Comparison of ENCODE assay signal across 14 cellular contexts in genomic region chr3:182308328-182308727, GRCh38.
A peak's percentile ranks its signal among the peaks of the same experiment; 100 is the strongest.
DNase-seq lines count a peak whose midpoint lies in the region; ATAC-seq and TF ChIP-seq lines count a peak whose summit lies in the region.
"Had no signal": no experiment of that assay in that cellular context is flagged by ENCODE, and none has a peak within 500 bp of the region (broad histone marks: within the 10 kb centered on the region; RNA-seq: fewer than 3 reads in every experiment).

No MANE protein-coding gene starts in this region.

- H3K36me3 Mint-ChIP-seq in neural progenitor cell, result peaks cover 2% of the 10 kb centered on the region
- H3K36me3 Mint-ChIP-seq: CD14-positive monocyte; CD4-positive, alpha-beta memory T cell had no signal

- no peaks in the 10 kb centered on the region for H3K79me2 ChIP-seq in Karpas-422 (ENCODE audit: low read length)
- no peaks in the 10 kb centered on the region for H3K79me2 ChIP-seq in neural progenitor cell (ENCODE audit: low read depth)

- H3K9me2 ChIP-seq in Karpas-422 (replicated peaks; ENCODE audit: insufficient read depth, low read length), result no peaks in the 10 kb centered on the region

- H3K27ac ChIP-seq in Karpas-422 (ENCODE audit: low read length) (peak overlapping the region; percentile 99), neural progenitor cell (no peak overlapping the region), WERI-Rb-1 (no peak overlapping the region)
- H3K27ac ChIP-seq: BLaER1 had no signal

- H3K9ac ChIP-seq in Karpas-422 (ENCODE audit: low read length), result peak overlapping the region; percentile 70
- H3K9ac ChIP-seq in neural progenitor cell, result no peak overlapping the region
- H3K9ac ChIP-seq: BLaER1 had no signal

- no peaks in the 10 kb centered on the region for H3K27me3 ChIP-seq in Karpas-422 (ENCODE audit: low read length)
- H3K27me3 ChIP-seq in neural progenitor cell, result no peaks in the 10 kb centered on the region
- peaks cover 40% of the 10 kb centered on the region for H3K27me3 ChIP-seq in WERI-Rb-1 (ENCODE audit: insufficient read depth, low read depth, severe bottlenecking)
- H3K27me3 ChIP-seq: BLaER1 had no signal

- H3K9me3 Mint-ChIP-seq in neural progenitor cell, result peaks cover 11% of the 10 kb centered on the region

- no peak overlapping the region for H3K4me3 Mint-ChIP-seq in neural progenitor cell
- H3K4me3 Mint-ChIP-seq: CD14-positive monocyte; CD4-positive, alpha-beta memory T cell had no signal

- H3K4me2 ChIP-seq in Karpas-422 (ENCODE audit: low read depth, low read length, poor library complexity, severe bottlenecking) (peak overlapping the region; percentile 75), neural progenitor cell (no peak overlapping the region)
- H3K4me2 ChIP-seq: BLaER1 had no signal

- H3K4me1 Mint-ChIP-seq in neural progenitor cell, result peaks cover 18% of the 10 kb centered on the region
- H3K4me1 Mint-ChIP-seq: CD14-positive monocyte; CD4-positive, alpha-beta memory T cell had no signal

- peak overlapping the region; percentile 15 for H3K27ac Mint-ChIP-seq in neural progenitor cell
- H3K27ac Mint-ChIP-seq: CD14-positive monocyte; CD4-positive, alpha-beta memory T cell had no signal

- peaks cover 4% of the 10 kb centered on the region for H3K27me3 Mint-ChIP-seq in neural progenitor cell (ENCODE audit: insufficient read depth, low read depth)

- no peaks in the 10 kb centered on the region for H3K36me3 ChIP-seq in Karpas-422 (ENCODE audit: insufficient read depth, low read length)
- H3K36me3 ChIP-seq in neural progenitor cell, result no peaks in the 10 kb centered on the region
- no peaks in the 10 kb centered on the region for H3K36me3 ChIP-seq in WERI-Rb-1
- H3K36me3 ChIP-seq: BLaER1, HAP-1 had no signal

- ATAC-seq in GM21447 (IDR thresholded peaks at IDR 0.05; ENCODE audit: unreplicated experiment), result no peak

- H3K9me3 ChIP-seq in Karpas-422 (ENCODE audit: low read length), result no peaks in the 10 kb centered on the region
- H3K9me3 ChIP-seq in neural progenitor cell (ENCODE audit: low read depth), result no peaks in the 10 kb centered on the region
- H3K9me3 ChIP-seq in WERI-Rb-1 (ENCODE audit: severe bottlenecking), result no peaks in the 10 kb centered on the region
- H3K9me3 ChIP-seq: BLaER1, HAP-1 had no signal

- H2AFZ ChIP-seq in Karpas-422 (ENCODE audit: low read length) (no peak overlapping the region), neural progenitor cell (replicated peaks) (no peak overlapping the region)

- H3K4me1 ChIP-seq in Karpas-422 (ENCODE audit: low read length) (peaks cover 62% of the 10 kb centered on the region), neural progenitor cell (peaks cover 18% of the 10 kb centered on the region)
- H3K4me1 ChIP-seq: HAP-1 had no signal

- DNase-seq in Karpas-422 (peak; percentile 85), astrocyte of the spinal cord (ENCODE audit: low read depth, low spot score) (peak; percentile 11), neural progenitor cell (ENCODE audit: low spot score) (no peak), DMS53 treated with DMSO at 0.1 percent for 48 hours (lab: John Stamatoyannopoulos, UW; ENCODE audit: unreplicated experiment) (no peak), GM19240 (ENCODE audit: insufficient read length, low spot score) (no peak), WERI-Rb-1 (no peak)
- DNase-seq: 8988T; CD4-positive, alpha-beta memory T cell; DMS79 treated with DMSO at 0.1 percent for 48 hours; GF-D8 had no signal

- H4K20me1 ChIP-seq in Karpas-422 (ENCODE audit: insufficient read depth, low read depth, low read length) (no peaks in the 10 kb centered on the region), neural progenitor cell (ENCODE audit: low read depth) (no peaks in the 10 kb centered on the region)
- H4K20me1 ChIP-seq: BLaER1 had no signal

- H3K4me3 ChIP-seq in Karpas-422 (ENCODE audit: low read length) (peak overlapping the region; percentile 57), astrocyte of the spinal cord (ENCODE audit: low read depth, low read length) (no peak overlapping the region), neural progenitor cell (no peak overlapping the region), WERI-Rb-1 (ENCODE audit: low read depth, low read length) (no peak overlapping the region)
- H3K4me3 ChIP-seq: BLaER1, HAP-1 had no signal

- H3F3A ChIP-seq in neural progenitor cell (ENCODE audit: low read depth), result no peaks in the 10 kb centered on the region

- TF ChIP-seq CTCF in astrocyte of the spinal cord (IDR thresholded peaks at IDR 0.05; ENCODE audit: low read depth, low read length) (no peak), neural progenitor cell (IDR thresholded peaks at IDR 0.05) (no peak), WERI-Rb-1 (IDR thresholded peaks at IDR 0.05; ENCODE audit: low read depth, low read length) (no peak)

- in situ Hi-C loops in astrocyte of the spinal cord (cut with HindIII; ENCODE audit: low sequenced_read_pairs), result no loop called here

Comparison
In these comparisons a context has a peak if more than half of its experiments do, and no peak if none do; other contexts are left out.
1. DNase-seq: peak in Karpas-422 (single experiment) and astrocyte of the spinal cord (single experiment); none in neural progenitor cell (single experiment), DMS53 treated with DMSO at 0.1 percent for 48 hours (single experiment), GM19240 (single experiment) and WERI-Rb-1 (single experiment).